ENCODE assay signal across 18 cellular contexts in genomic region chr11:133531971-133532651, GRCh38. TPM values are rescaled to one million over a fixed set of nuclear protein-coding genes. Genes with fewer than 3 reads are reported as not detected.
DNase-seq lines count a peak whose midpoint lies in the region; ATAC-seq and TF ChIP-seq lines count a peak whose summit lies in the region.
"Had no signal": no experiment of that assay in that cellular context is flagged by ENCODE, and none has a peak within 500 bp of the region (broad histone marks: within the 10 kb centered on the region; RNA-seq: fewer than 3 reads in every experiment).

Gene OPCML (minus strand): TSS chr11:133532501.

- no peak for TF ChIP-seq POLR2A in esophagus muscularis mucosa (IDR thresholded peaks at IDR 0.05; ENCODE audit: low read depth)

- no peak for TF ChIP-seq EP300 in esophagus muscularis mucosa (IDR thresholded peaks at IDR 0.05)

- intact Hi-C loops in esophagus muscularis mucosa (cut with DNase I) = no loop called here

- no peak within 1 kb of the TSS for H3K27ac Mint-ChIP-seq in stimulated activated naive CD8-positive, alpha-beta T cell treated with anti-CD3 and anti-CD28 coated beads, Interleukin-15, amount 100 ng/mL, for 72 hours
- H3K27ac Mint-ChIP-seq in nephron progenitor cell = no peak within 1 kb of the TSS

- WGBS in esophagus muscularis mucosa = 2% methylated on average over 20 of the region's 27 CpGs

- no peaks in the 10 kb centered on the region for H3K4me1 ChIP-seq in esophagus muscularis mucosa
- H3K4me1 ChIP-seq: esophagus squamous epithelium had no signal

- H3K9me3 ChIP-seq in esophagus muscularis mucosa = no peaks in the 10 kb centered on the region
- H3K9me3 ChIP-seq: esophagus squamous epithelium, SK-N-SH, tibial nerve had no signal

- no peaks in the 10 kb centered on the region for H3K36me3 Mint-ChIP-seq in nephron progenitor cell (ENCODE audit: low read depth)

- peaks cover 0 to 66% (median 8%) of the 10 kb centered on the region in 4 donors for H3K27me3 ChIP-seq in esophagus muscularis mucosa

- no peaks in the 10 kb centered on the region for H3K36me3 ChIP-seq in esophagus muscularis mucosa
- H3K36me3 ChIP-seq: esophagus squamous epithelium, tibial nerve had no signal

- H3K4me3 ChIP-seq in esophagus muscularis mucosa = peak within 1 kb of the TSS; percentile 12 to 30 (median 22)
- H3K4me3 ChIP-seq: esophagus squamous epithelium, skin epidermis, tibial nerve had no signal

- no peak for TF ChIP-seq CTCF in esophagus muscularis mucosa (IDR thresholded peaks at IDR 0.05)
- no peak for TF ChIP-seq CTCF in nephron progenitor cell (IDR thresholded peaks at IDR 0.05)

- no peak within 1 kb of the TSS for H3K4me3 Mint-ChIP-seq in stimulated activated naive CD8-positive, alpha-beta T cell treated with anti-CD3 and anti-CD28 coated beads, Interleukin-15, amount 100 ng/mL, for 72 hours
- H3K4me3 Mint-ChIP-seq in nephron progenitor cell = peak within 1 kb of the TSS; percentile 82
- H3K4me3 Mint-ChIP-seq: central memory CD8-positive, alpha-beta T cell had no signal

- H3K4me1 Mint-ChIP-seq in stimulated activated naive CD8-positive, alpha-beta T cell treated with anti-CD3 and anti-CD28 coated beads, Interleukin-15, amount 100 ng/mL, for 72 hours = no peaks in the 10 kb centered on the region
- H3K4me1 Mint-ChIP-seq in nephron progenitor cell = peaks cover 31% of the 10 kb centered on the region
- H3K4me1 Mint-ChIP-seq: central memory CD8-positive, alpha-beta T cell had no signal

- H3K27me3 Mint-ChIP-seq in stimulated activated naive CD8-positive, alpha-beta T cell treated with anti-CD3 and anti-CD28 coated beads, Interleukin-15, amount 100 ng/mL, for 72 hours = peaks cover 72% of the 10 kb centered on the region
- peaks cover 75% of the 10 kb centered on the region for H3K27me3 Mint-ChIP-seq in nephron progenitor cell (ENCODE audit: low read depth, poor library complexity)

- no peak for DNase-seq in stimulated activated naive CD8-positive, alpha-beta T cell treated with anti-CD3 and anti-CD28 coated beads, Interleukin-15, amount 100 ng/mL, for 72 hours
- DNase-seq in stimulated activated naive CD8-positive, alpha-beta T cell treated with anti-CD3 and anti-CD28 coated beads, Interleukin-15, Interleukin-2, amounts not matched to agents 100 U/mL and 50 U/mL, for 24 hours = no peak
- DNase-seq in esophagus muscularis mucosa (ENCODE audit: extremely low spot score) = no peak
- DNase-seq in nephron progenitor cell = peak; percentile 24
- no peak for DNase-seq in activated T-cell treated with anti-CD3 and anti-CD28 coated beads, Interleukin-2, amount 50 U/mL, for 1 hour
- no peak for DNase-seq in DMS 273 (lab: John Stamatoyannopoulos, UW; ENCODE audit: unreplicated experiment)
- no peak for DNase-seq in NCI-H82 treated with DMSO at 0.1 percent for 48 hours (lab: John Stamatoyannopoulos, UW; ENCODE audit: unreplicated experiment)
- DNase-seq: ACHN; activated naive CD4-positive, alpha-beta T cell treated with anti-CD3 and anti-CD28 coated beads, Interleukin-2, amount 50 U/mL, for 16 hours; COR-L47; esophagus squamous epithelium; NCI-H1694; SK-N-SH had no signal

- H3K27ac ChIP-seq in esophagus muscularis mucosa (replicated peaks in 1 of 4) = no peak within 1 kb of the TSS
- H3K27ac ChIP-seq: esophagus squamous epithelium, KMS-11, skin epidermis, tibial nerve had no signal

- peak; percentile 27 for ATAC-seq in stimulated activated naive CD8-positive, alpha-beta T cell treated with anti-CD3 and anti-CD28 coated beads, Interleukin-15, amount 100 ng/mL, for 72 hours
- ATAC-seq in stimulated activated naive CD8-positive, alpha-beta T cell treated with anti-CD3 and anti-CD28 coated beads, Interleukin-15, Interleukin-2, amounts not matched to agents 100 U/mL and 50 U/mL, for 24 hours = no peak
- no peak for ATAC-seq in GM19328 (IDR thresholded peaks at IDR 0.05; ENCODE audit: unreplicated experiment)

- H3K9me3 Mint-ChIP-seq in stimulated activated naive CD8-positive, alpha-beta T cell treated with anti-CD3 and anti-CD28 coated beads, Interleukin-15, amount 100 ng/mL, for 72 hours = no peaks in the 10 kb centered on the region
- H3K9me3 Mint-ChIP-seq in nephron progenitor cell = no peaks in the 10 kb centered on the region
- H3K9me3 Mint-ChIP-seq: central memory CD8-positive, alpha-beta T cell had no signal

RNA-seq across cellular contexts. Expression of gene OPCML, which starts in this region (rescaled TPM):
- total RNA-seq in esophagus muscularis mucosa = under 1 TPM; 0.06 to 0.83 (median 0.24) TPM
